ENCODE assay signal across 8 cellular contexts in the genomic region with DNA sequence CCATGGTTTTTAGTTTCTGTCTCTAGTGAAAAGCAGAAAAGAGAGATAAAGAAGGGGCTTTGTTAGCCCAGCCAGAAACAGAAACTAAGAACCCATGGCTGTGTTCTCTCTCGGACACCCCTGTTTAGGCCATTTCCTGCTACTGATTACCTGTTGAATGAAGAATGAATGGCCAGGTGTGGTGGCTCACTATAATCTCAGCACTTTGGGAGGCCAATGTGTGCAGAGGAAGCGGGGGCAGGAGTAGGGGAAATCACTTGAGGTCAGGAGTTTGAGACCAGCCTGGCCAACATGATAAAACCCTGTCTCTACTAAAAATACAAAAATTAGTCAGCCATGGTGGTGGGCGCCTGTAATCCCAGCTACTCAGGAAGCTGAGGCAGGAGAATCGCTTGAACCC.
DNase-seq lines count a peak whose midpoint lies in the region; ATAC-seq, FAIRE-seq and TF ChIP-seq lines count a peak whose summit lies in the region.
"Not testable (repeated sequence)": the region's sequence is repeated elsewhere in the genome, so short reads cannot be mapped to it uniquely, and the experiment has no call there.

No MANE protein-coding gene starts in this region.

- not testable (repeated sequence) for FAIRE-seq in astrocyte (lab: Jason Lieb, UNC)

- H3K4me3 ChIP-seq in astrocyte (ENCODE audit: insufficient read depth, low read depth, low read length); osteoblast (ENCODE audit: insufficient read depth, low read length): not testable (repeated sequence)

- H3K27me3 ChIP-seq in astrocyte (ENCODE audit: insufficient read depth, low read length); osteoblast (ENCODE audit: insufficient read depth, low read length): not testable (repeated sequence)

- peak; percentile 74 for ATAC-seq in GM18909 (IDR thresholded peaks at IDR 0.05; ENCODE audit: poor library complexity, unreplicated experiment)
- peak; percentile 81 for ATAC-seq in GM21529 (IDR thresholded peaks at IDR 0.05; ENCODE audit: unreplicated experiment)
- ATAC-seq in HG02763 (IDR thresholded peaks at IDR 0.05; ENCODE audit: unreplicated experiment) = peak; percentile 70
- ATAC-seq in HG03135 (IDR thresholded peaks at IDR 0.05; ENCODE audit: unreplicated experiment) = peak; percentile 66

- not testable (repeated sequence) for H3K36me3 ChIP-seq in KOPT-K1 (ENCODE audit: insufficient read depth, low read length); astrocyte (ENCODE audit: insufficient read depth, low read length); osteoblast (ENCODE audit: insufficient read depth, low read length)

- not testable (repeated sequence) for H3K9me3 ChIP-seq in KOPT-K1 (ENCODE audit: insufficient read depth, low read length, poor library complexity, severe bottlenecking); astrocyte (ENCODE audit: insufficient read depth, low read depth, low read length); osteoblast (ENCODE audit: low read depth, low read length)

- peaks cover 13% of the 10 kb centered on the region for H3K4me1 Mint-ChIP-seq in astrocyte (ENCODE audit: low read depth, unreplicated experiment)

- H3K9me3 Mint-ChIP-seq in astrocyte (ENCODE audit: unreplicated experiment) = not testable (repeated sequence)

- peak overlapping the region; percentile 42 for H3K27ac Mint-ChIP-seq in astrocyte (ENCODE audit: unreplicated experiment)

- H3K4me3 Mint-ChIP-seq in astrocyte (ENCODE audit: unreplicated experiment) = not testable (repeated sequence)

- not testable (repeated sequence) for TF ChIP-seq CTCF in GM10266 (IDR thresholded peaks at IDR 0.05; ENCODE audit: control insufficient read depth, insufficient read depth, low read depth, missing control alignments); astrocyte (IDR thresholded peaks at IDR 0.05; ENCODE audit: insufficient read depth, low read depth, low read length); osteoblast (IDR thresholded peaks at IDR 0.05; ENCODE audit: extremely low read depth, low read depth, low read length)

- not testable (repeated sequence) for H3K79me2 ChIP-seq in astrocyte (ENCODE audit: insufficient read depth, low read length); osteoblast (ENCODE audit: insufficient read depth, low read length)

- not testable (repeated sequence) for H3K4me1 ChIP-seq in astrocyte (ENCODE audit: insufficient read depth, low read length); osteoblast (ENCODE audit: insufficient read depth, low read length)

- H3K27me3 Mint-ChIP-seq in astrocyte (ENCODE audit: low read depth, unreplicated experiment) = not testable (repeated sequence)

- peak overlapping the region; percentile 36 for H3K27ac ChIP-seq in KOPT-K1 (ENCODE audit: low read depth, low read length, poor library complexity, severe bottlenecking)
- H3K27ac ChIP-seq in astrocyte (ENCODE audit: low read depth, low read length); osteoblast (ENCODE audit: low read depth, low read length): not testable (repeated sequence)

- not testable (repeated sequence) for H3K36me3 Mint-ChIP-seq in astrocyte (ENCODE audit: low read depth, unreplicated experiment)

- H3K9ac ChIP-seq in astrocyte (ENCODE audit: low read length) = not testable (repeated sequence)

- H3K4me2 ChIP-seq in astrocyte (ENCODE audit: low read length); osteoblast (ENCODE audit: insufficient read depth, low read length): not testable (repeated sequence)

- not testable (repeated sequence) for H4K20me1 ChIP-seq in astrocyte (ENCODE audit: insufficient read depth, low read length); osteoblast (ENCODE audit: insufficient read depth, low read length)

- H2AFZ ChIP-seq in astrocyte (ENCODE audit: low read depth, low read length) = not testable (repeated sequence)
- peak overlapping the region; percentile 35 for H2AFZ ChIP-seq in osteoblast (ENCODE audit: low read length)

- peak; percentile 25 for DNase-seq in GM10266 (ENCODE audit: extremely low spot score)
- DNase-seq in astrocyte (ENCODE audit: low read depth); osteoblast (ENCODE audit: insufficient read length, low spot score, missing footprints): not testable (repeated sequence)
